8 cellular contexts compared by ENCODE assay signal in genomic region chr11:34050536-34050935, GRCh38. TPM values are rescaled to one million over a fixed set of nuclear protein-coding genes. Genes with fewer than 3 reads are reported as not detected.
DNase-seq lines count a peak whose midpoint lies in the region; ATAC-seq and TF ChIP-seq lines count a peak whose summit lies in the region.

No MANE protein-coding gene starts in this region.

- no peak for TF ChIP-seq CTCF in hepatocyte (IDR thresholded peaks at IDR 0.05; ENCODE audit: poor library complexity)

- H3K9me3 Mint-ChIP-seq in activated CD4-positive, alpha-beta memory T cell treated with anti-CD3 and anti-CD28 coated beads for 36 hours = no peaks in the 10 kb centered on the region

- H3K36me3 ChIP-seq in hepatocyte (replicated peaks; ENCODE audit: insufficient read depth, low read depth) = no peaks in the 10 kb centered on the region
- peaks cover 0 to 7% (median 0%) of the 10 kb centered on the region in 5 donors for H3K36me3 ChIP-seq in subcutaneous abdominal adipose tissue (ENCODE audit: control insufficient read depth in 5 of 5, insufficient read depth in 5 of 5, low read length in 5 of 5)

- POLR2A ChIA-PET in activated CD4-positive, alpha-beta memory T cell treated with anti-CD3 and anti-CD28 coated beads for 36 hours (lab: Charles Lee) = interaction anchor here (0.6 to 1.8 kb wide), 3 partner anchors 9 to 63 kb away, joined by 4 to 11 read pairs (median 5); partner anchors contain the start of gene NAT10

- peaks cover 15% of the 10 kb centered on the region for H3K36me3 Mint-ChIP-seq in activated CD4-positive, alpha-beta memory T cell treated with anti-CD3 and anti-CD28 coated beads for 36 hours

- H3K9me3 ChIP-seq in hepatocyte (ENCODE audit: low read depth) (no peaks in the 10 kb centered on the region), subcutaneous abdominal adipose tissue (ENCODE audit: control insufficient read depth in 5 of 5, low read length in 5 of 5) (no peaks in the 10 kb centered on the region)

- 52% methylated on average over 3 of the region's 3 CpGs for WGBS in hepatocyte (ENCODE audit: low lambda C conversion rate, missing lambda C conversion rate)

- peak; percentile 27 for DNase-seq in NCI-H82 (lab: John Stamatoyannopoulos, UW)
- DNase-seq in NCI-H82 treated with DMSO at 0.1 percent for 48 hours (lab: John Stamatoyannopoulos, UW; ENCODE audit: unreplicated experiment) = no peak
- DNase-seq in activated CD4-positive, alpha-beta memory T cell treated with anti-CD3 and anti-CD28 coated beads for 36 hours = no peak
- no peak for DNase-seq in hepatocyte (ENCODE audit: low spot score)
- no peak for DNase-seq in hypothalamus (lab: John Stamatoyannopoulos, UW)
- DNase-seq in nucleus accumbens (lab: John Stamatoyannopoulos, UW) = no peak

- peak overlapping the region; percentile 78 for H3K4me2 ChIP-seq in hepatocyte

- peak overlapping the region; percentile 85 for H3K27ac Mint-ChIP-seq in activated CD4-positive, alpha-beta memory T cell treated with anti-CD3 and anti-CD28 coated beads for 36 hours

- H3K27me3 ChIP-seq in hepatocyte (no peaks in the 10 kb centered on the region), subcutaneous abdominal adipose tissue (ENCODE audit: control insufficient read depth in 5 of 5, insufficient read depth in 4 of 5, low read length in 5 of 5) (no peaks in the 10 kb centered on the region)

- H3K27me3 Mint-ChIP-seq in activated CD4-positive, alpha-beta memory T cell treated with anti-CD3 and anti-CD28 coated beads for 36 hours = no peaks in the 10 kb centered on the region

- H2AFZ ChIP-seq in hepatocyte = peak overlapping the region; percentile 61

- CTCF ChIA-PET in activated CD4-positive, alpha-beta memory T cell treated with anti-CD3 and anti-CD28 coated beads for 36 hours (lab: Charles Lee) = interaction anchor here (1.0 to 2.0 kb wide), 4 partner anchors 53 to 308 kb away, joined by 3 to 9 read pairs (median 4); partner anchors contain the start of gene ABTB2

- H3K4me1 ChIP-seq in hepatocyte (ENCODE audit: insufficient read depth) = peaks cover 24% of the 10 kb centered on the region
- H3K4me1 ChIP-seq in subcutaneous abdominal adipose tissue (ENCODE audit: control insufficient read depth in 5 of 5, insufficient read depth in 5 of 5, low read length in 5 of 5) = peaks cover 0 to 39% (median 34%) of the 10 kb centered on the region in 5 donors

- H3K4me3 ChIP-seq in hepatocyte = peak overlapping the region; percentile 94
- H3K4me3 ChIP-seq in subcutaneous abdominal adipose tissue (ENCODE audit: low read depth in 1 of 5, low read length in 5 of 5) = peak overlapping the region; percentile 79 to 94 (median 90)

- intact Hi-C loops in activated CD4-positive, alpha-beta memory T cell treated with anti-CD3 and anti-CD28 coated beads for 36 hours (cut with micrococcal nuclease) = loop anchor here (5.0 kb wide), 2 partner anchors 182 to 197 kb away; no protein-coding TSS in a partner anchor

- H3K4me1 Mint-ChIP-seq in activated CD4-positive, alpha-beta memory T cell treated with anti-CD3 and anti-CD28 coated beads for 36 hours (ENCODE audit: low read depth) = peaks cover 13% of the 10 kb centered on the region

- H3K79me2 ChIP-seq in hepatocyte = peaks cover 34% of the 10 kb centered on the region

- H4K20me1 ChIP-seq in hepatocyte (ENCODE audit: insufficient read depth, poor library complexity, severe bottlenecking) = peaks cover 21% of the 10 kb centered on the region

- no peaks in the 10 kb centered on the region for H3K9me2 ChIP-seq in hepatocyte (replicated peaks; ENCODE audit: insufficient read depth)

- no peak for ATAC-seq in HG03469 (IDR thresholded peaks at IDR 0.05; ENCODE audit: unreplicated experiment)

- peak overlapping the region; percentile 67 to 99 (median 85) for H3K9ac ChIP-seq in subcutaneous abdominal adipose tissue (ENCODE audit: low read length in 5 of 5)

- peak overlapping the region; percentile 79 for H3K4me3 Mint-ChIP-seq in activated CD4-positive, alpha-beta memory T cell treated with anti-CD3 and anti-CD28 coated beads for 36 hours

- H3K27ac ChIP-seq in hepatocyte (peak overlapping the region; percentile 97), subcutaneous abdominal adipose tissue (ENCODE audit: low read depth, low read length) (peak overlapping the region; percentile 96)

RNA-seq across cellular contexts. Expression of gene CAPRIN1, which starts 1.0 kb away (rescaled TPM):
- 100 to 1,000 TPM; 261 to 264 TPM for total RNA-seq in activated CD4-positive, alpha-beta memory T cell treated with anti-CD3 and anti-CD28 coated beads for 36 hours
- 189 and 217 TPM in 2 replicates for total RNA-seq in hepatocyte
- 85.1 and 102 TPM in 2 replicates for polyA plus RNA-seq in hepatocyte

RNA-seq across cellular contexts. Expression of gene NAT10, which starts 54.9 kb away (rescaled TPM):
- 10 to 100 TPM; 84.7 to 87.6 TPM for total RNA-seq in activated CD4-positive, alpha-beta memory T cell treated with anti-CD3 and anti-CD28 coated beads for 36 hours
- total RNA-seq in hepatocyte = 20.5 and 27.6 TPM in 2 replicates
- 18.3 and 21.6 TPM in 2 replicates for polyA plus RNA-seq in hepatocyte
